In genomic region chr6:1385129-1386042, GRCh38 we compare ENCODE assay signal across 20 cellular contexts. TPM values are rescaled to one million over a fixed set of nuclear protein-coding genes. Genes with fewer than 3 reads are reported as not detected.
A peak's percentile ranks its signal among the peaks of the same experiment; 100 is the strongest.
DNase-seq lines count a peak whose midpoint lies in the region; ATAC-seq and TF ChIP-seq lines count a peak whose summit lies in the region.
"Had no signal": no experiment of that assay in that cellular context is flagged by ENCODE, and none has a peak within 500 bp of the region (broad histone marks: within the 10 kb centered on the region; RNA-seq: fewer than 3 reads in every experiment).

No MANE protein-coding gene starts in this region.

- peaks cover 46% of the 10 kb centered on the region for H3K4me1 ChIP-seq in lower lobe of right lung

- CTCF ChIA-PET in activated CD8-positive, alpha-beta T cell treated with anti-CD3 and anti-CD28 coated beads, Interleukin-2, amount 10 ng/mL, durations not matched to agents 7 days and 5 days (lab: Charles Lee), result interaction anchor here (2.2 kb wide), 1 partner anchor 11 kb away, joined by 13 read pairs; no protein-coding TSS in a partner anchor
- CTCF ChIA-PET in activated CD8-positive, alpha-beta T cell treated with anti-CD3 and anti-CD28 coated beads for 36 hours (lab: Charles Lee), result interaction anchor here (0.6 to 3.8 kb wide), 2 partner anchors 11 to 13 kb away, joined by 3 to 22 read pairs; no protein-coding TSS in a partner anchor

- H3K27me3 Mint-ChIP-seq in activated CD8-positive, alpha-beta T cell treated with anti-CD3 and anti-CD28 coated beads, Interleukin-2, amount 10 ng/mL, durations not matched to agents 7 days and 5 days (ENCODE audit: low read depth), result peaks cover 65% of the 10 kb centered on the region
- peaks cover 68% of the 10 kb centered on the region for H3K27me3 Mint-ChIP-seq in activated CD8-positive, alpha-beta T cell treated with anti-CD3 and anti-CD28 coated beads for 36 hours
- H3K27me3 Mint-ChIP-seq in stimulated activated naive CD8-positive, alpha-beta T cell treated with anti-CD3 and anti-CD28 coated beads, Interleukin-15, amount 100 ng/mL, for 72 hours, result peaks cover 95% of the 10 kb centered on the region

- peaks cover 92% of the 10 kb centered on the region for H3K27me3 ChIP-seq in lower lobe of right lung (ENCODE audit: low read depth)

- H3K27ac ChIP-seq in caudate nucleus (ENCODE audit: low read depth, low read length) (peak overlapping the region; percentile 21), lower lobe of right lung (peak overlapping the region; percentile 78)
- H3K27ac ChIP-seq: RWPE1 had no signal

- intact Hi-C loops in activated CD8-positive, alpha-beta T cell treated with anti-CD3 and anti-CD28 coated beads for 36 hours (cut with micrococcal nuclease), result no loop called here
- intact Hi-C loops in lower lobe of right lung (cut with DNase I), result no loop called here

- no peak for TF ChIP-seq CTCF in activated CD8-positive, alpha-beta T cell treated with anti-CD3 and anti-CD28 coated beads for 36 hours (IDR thresholded peaks at IDR 0.05)
- no peak for TF ChIP-seq CTCF in lower lobe of right lung (IDR thresholded peaks at IDR 0.05)

- POLR2A ChIA-PET in activated CD8-positive, alpha-beta T cell treated with anti-CD3 and anti-CD28 coated beads, Interleukin-2, amount 10 ng/mL, durations not matched to agents 7 days and 5 days (lab: Charles Lee), result no interaction called here
- POLR2A ChIA-PET in activated CD8-positive, alpha-beta T cell treated with anti-CD3 and anti-CD28 coated beads for 36 hours (lab: Charles Lee), result no interaction called here

- ATAC-seq in activated CD8-positive, alpha-beta T cell treated with anti-CD3 and anti-CD28 coated beads, Interleukin-2, amount 10 ng/mL, durations not matched to agents 7 days and 5 days, result no peak
- no peak for ATAC-seq in activated CD8-positive, alpha-beta T cell treated with anti-CD3 and anti-CD28 coated beads for 36 hours
- ATAC-seq in lower lobe of right lung, result no peak
- no peak for ATAC-seq in stimulated activated naive CD8-positive, alpha-beta T cell treated with anti-CD3 and anti-CD28 coated beads, Interleukin-15, amount 100 ng/mL, for 72 hours
- no peak for ATAC-seq in GM18868 (IDR thresholded peaks at IDR 0.05; ENCODE audit: unreplicated experiment)
- no peak for ATAC-seq in HG03521 (IDR thresholded peaks at IDR 0.05; ENCODE audit: unreplicated experiment)
- ATAC-seq: right cardiac atrium; stimulated activated effector memory CD8-positive, alpha-beta T cell treated with anti-CD3 and anti-CD28 coated beads, Interleukin-12 subunit alpha, Interleukin-12 subunit beta, amount 100 ng/mL, for 72 hours had no signal

- DNase-seq in activated CD8-positive, alpha-beta T cell treated with anti-CD3 and anti-CD28 coated beads, Interleukin-2, amount 10 ng/mL, durations not matched to agents 7 days and 5 days, result no peak
- no peak for DNase-seq in activated CD8-positive, alpha-beta T cell treated with anti-CD3 and anti-CD28 coated beads for 36 hours
- DNase-seq in caudate nucleus (lab: John Stamatoyannopoulos, UW), result no peak
- DNase-seq in lower lobe of right lung, result no peak
- no peak for DNase-seq in stimulated activated naive CD8-positive, alpha-beta T cell treated with anti-CD3 and anti-CD28 coated beads, Interleukin-15, amount 100 ng/mL, for 72 hours
- no peak for DNase-seq in cerebellar nuclear complex (lab: John Stamatoyannopoulos, UW)
- DNase-seq: activated CD4-positive, alpha-beta T cell treated with anti-CD3 and anti-CD28 coated beads for 4 hours; effector memory CD4-positive, alpha-beta T cell; kidney glomerular epithelial cell; MM.1S; NCI-H2081; right cardiac atrium; stimulated activated CD4-positive, alpha-beta T cell treated with anti-CD3 and anti-CD28 coated beads, Interleukin-4, amount 100 ng/mL, for 4 hours had no signal

- peaks cover 28% of the 10 kb centered on the region for H3K4me1 Mint-ChIP-seq in activated CD8-positive, alpha-beta T cell treated with anti-CD3 and anti-CD28 coated beads, Interleukin-2, amount 10 ng/mL, durations not matched to agents 7 days and 5 days (ENCODE audit: low read depth)
- H3K4me1 Mint-ChIP-seq in activated CD8-positive, alpha-beta T cell treated with anti-CD3 and anti-CD28 coated beads for 36 hours (ENCODE audit: low read depth), result peaks cover 25% of the 10 kb centered on the region
- peaks cover 64% of the 10 kb centered on the region for H3K4me1 Mint-ChIP-seq in stimulated activated naive CD8-positive, alpha-beta T cell treated with anti-CD3 and anti-CD28 coated beads, Interleukin-15, amount 100 ng/mL, for 72 hours

- peak overlapping the region; percentile 31 for H3K4me3 Mint-ChIP-seq in activated CD8-positive, alpha-beta T cell treated with anti-CD3 and anti-CD28 coated beads, Interleukin-2, amount 10 ng/mL, durations not matched to agents 7 days and 5 days
- no peak overlapping the region for H3K4me3 Mint-ChIP-seq in activated CD8-positive, alpha-beta T cell treated with anti-CD3 and anti-CD28 coated beads for 36 hours
- H3K4me3 Mint-ChIP-seq in stimulated activated naive CD8-positive, alpha-beta T cell treated with anti-CD3 and anti-CD28 coated beads, Interleukin-15, amount 100 ng/mL, for 72 hours, result peak overlapping the region; percentile 50 to 65
- H3K4me3 Mint-ChIP-seq: stimulated activated effector memory CD8-positive, alpha-beta T cell treated with anti-CD3 and anti-CD28 coated beads, Interleukin-12 subunit alpha, Interleukin-12 subunit beta, amount 100 ng/mL, for 72 hours had no signal

- no peaks in the 10 kb centered on the region for H3K9me3 Mint-ChIP-seq in activated CD8-positive, alpha-beta T cell treated with anti-CD3 and anti-CD28 coated beads, Interleukin-2, amount 10 ng/mL, durations not matched to agents 7 days and 5 days (ENCODE audit: insufficient read depth)
- no peaks in the 10 kb centered on the region for H3K9me3 Mint-ChIP-seq in activated CD8-positive, alpha-beta T cell treated with anti-CD3 and anti-CD28 coated beads for 36 hours
- no peaks in the 10 kb centered on the region for H3K9me3 Mint-ChIP-seq in stimulated activated naive CD8-positive, alpha-beta T cell treated with anti-CD3 and anti-CD28 coated beads, Interleukin-15, amount 100 ng/mL, for 72 hours
- H3K9me3 Mint-ChIP-seq: brain; nephron; stimulated activated effector memory CD8-positive, alpha-beta T cell treated with anti-CD3 and anti-CD28 coated beads, Interleukin-12 subunit alpha, Interleukin-12 subunit beta, amount 100 ng/mL, for 72 hours had no signal

- H3K36me3 Mint-ChIP-seq in activated CD8-positive, alpha-beta T cell treated with anti-CD3 and anti-CD28 coated beads, Interleukin-2, amount 10 ng/mL, durations not matched to agents 7 days and 5 days (ENCODE audit: low read depth), result peaks cover 2% of the 10 kb centered on the region
- no peaks in the 10 kb centered on the region for H3K36me3 Mint-ChIP-seq in activated CD8-positive, alpha-beta T cell treated with anti-CD3 and anti-CD28 coated beads for 36 hours (ENCODE audit: low read depth)
- H3K36me3 Mint-ChIP-seq: brain had no signal

- H3K9me3 ChIP-seq in lower lobe of right lung, result no peaks in the 10 kb centered on the region

- H3K4me3 ChIP-seq in lower lobe of right lung, result no peak overlapping the region

- peak overlapping the region; percentile 60 for H3K27ac Mint-ChIP-seq in activated CD8-positive, alpha-beta T cell treated with anti-CD3 and anti-CD28 coated beads, Interleukin-2, amount 10 ng/mL, durations not matched to agents 7 days and 5 days
- no peak overlapping the region for H3K27ac Mint-ChIP-seq in activated CD8-positive, alpha-beta T cell treated with anti-CD3 and anti-CD28 coated beads for 36 hours
- H3K27ac Mint-ChIP-seq in stimulated activated naive CD8-positive, alpha-beta T cell treated with anti-CD3 and anti-CD28 coated beads, Interleukin-15, amount 100 ng/mL, for 72 hours, result no peak overlapping the region
- H3K27ac Mint-ChIP-seq: brain; nephron; stimulated activated effector memory CD8-positive, alpha-beta T cell treated with anti-CD3 and anti-CD28 coated beads, Interleukin-12 subunit alpha, Interleukin-12 subunit beta, amount 100 ng/mL, for 72 hours had no signal

- no peaks in the 10 kb centered on the region for H3K36me3 ChIP-seq in lower lobe of right lung

RNA-seq across cellular contexts. Expression of gene FOXF2, which starts 4.0 kb away (rescaled TPM):
- total RNA-seq in activated CD8-positive, alpha-beta T cell treated with anti-CD3 and anti-CD28 coated beads, Interleukin-2, amount 10 ng/mL, durations not matched to agents 7 days and 5 days, result not detected
- total RNA-seq in activated CD8-positive, alpha-beta T cell treated with anti-CD3 and anti-CD28 coated beads for 36 hours, result not detected
- total RNA-seq in lower lobe of right lung, result 13.2 TPM
- total RNA-seq: glomerular endothelial cell had no signal

Comparison
In these comparisons a context has a peak if more than half of its experiments do, and no peak if none do; other contexts are left out.
1. RNA of gene FOXF2, which starts 4.0 kb away (total RNA-seq): 13.2 TPM in lower lobe of right lung (single experiment); not detected in activated CD8-positive, alpha-beta T cell treated with anti-CD3 and anti-CD28 coated beads, Interleukin-2, amount 10 ng/mL, durations not matched to agents 7 days and 5 days and not detected in activated CD8-positive, alpha-beta T cell treated with anti-CD3 and anti-CD28 coated beads for 36 hours; every median in the first group is over 10 times any median in the second.